In the genomic region with DNA sequence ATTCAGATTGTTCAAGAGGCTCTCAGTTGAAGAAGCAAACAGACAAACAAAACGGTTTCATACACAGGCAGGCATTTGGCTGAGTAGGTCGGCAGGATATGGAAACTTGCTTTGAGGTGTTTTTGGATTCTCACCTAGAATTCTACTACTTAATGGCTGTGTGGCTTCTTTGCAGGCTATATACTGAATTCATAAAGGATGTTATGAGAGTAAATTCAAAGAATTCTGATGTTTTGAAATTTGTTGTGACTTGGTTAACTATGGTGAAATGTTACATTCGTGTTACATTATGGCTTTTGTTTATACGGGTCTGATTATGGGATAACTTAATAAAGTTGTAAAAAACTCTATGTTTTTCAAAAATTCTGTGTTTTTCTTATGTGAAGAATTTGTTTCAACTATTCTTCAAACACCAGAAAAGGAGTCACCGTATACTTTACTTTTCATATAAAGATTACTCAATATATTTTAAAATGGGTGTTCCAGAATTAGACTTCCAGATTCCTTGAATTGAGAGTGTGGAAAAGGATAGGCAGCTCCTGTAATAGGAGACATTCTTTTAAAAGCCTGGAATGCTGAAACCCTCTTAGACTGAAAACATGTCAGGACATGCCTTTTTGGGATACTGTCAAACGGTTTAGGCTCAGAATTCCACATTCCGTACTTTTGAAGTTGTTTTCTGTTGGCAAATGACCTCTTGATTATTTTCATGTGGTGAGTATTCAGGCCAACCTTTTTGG, we compare ENCODE assay signal across 10 cellular contexts. TPM values are rescaled to one million over a fixed set of nuclear protein-coding genes. Genes with fewer than 3 reads are reported as not detected.
DNase-seq lines count a peak whose midpoint lies in the region; ATAC-seq and TF ChIP-seq lines count a peak whose summit lies in the region.
"Had no signal": no experiment of that assay in that cellular context is flagged by ENCODE, and none has a peak within 500 bp of the region (broad histone marks: within the 10 kb centered on the region; RNA-seq: fewer than 3 reads in every experiment).

No MANE protein-coding gene starts in this region.

- no peaks in the 10 kb centered on the region for H3K9me3 ChIP-seq in HUES64 (ENCODE audit: insufficient read depth, low read depth, low read length)
- H3K9me3 ChIP-seq in muscle layer of duodenum (ENCODE audit: control insufficient read depth in 1 of 2, low read length in 2 of 2): no peaks in the 10 kb centered on the region

- ATAC-seq in HG03520 (IDR thresholded peaks at IDR 0.05; ENCODE audit: unreplicated experiment) (no peak), HG03469 (IDR thresholded peaks at IDR 0.05; ENCODE audit: unreplicated experiment) (no peak), HG02852 (IDR thresholded peaks at IDR 0.05; ENCODE audit: unreplicated experiment) (no peak)

- TF ChIP-seq CTCF in AG09319 (IDR thresholded peaks at IDR 0.05; ENCODE audit: low read depth, low read length): no peak
- TF ChIP-seq CTCF in choroid plexus epithelial cell (conservative IDR thresholded peaks at IDR 0.05; ENCODE audit: low read depth, low read length): no peak

- H3K27me3 ChIP-seq in HUES64 (ENCODE audit: insufficient read depth, low read length) (no peaks in the 10 kb centered on the region), muscle layer of duodenum (ENCODE audit: low read depth, low read length) (no peaks in the 10 kb centered on the region)

- peak; percentile 88 for DNase-seq in AG09319 (ENCODE audit: extremely low read depth, low read depth)
- DNase-seq in choroid plexus epithelial cell (ENCODE audit: low read depth): peak; percentile 63
- DNase-seq in NOMO-1 treated with dmso at 0.1 percent for 144 hours (lab: John Stamatoyannopoulos, UW; ENCODE audit: unreplicated experiment): no peak
- DNase-seq: erythroblast, NCI-H187 had no signal

- H3K4me1 ChIP-seq in HUES64 (ENCODE audit: insufficient read depth, low read length): peaks cover 48% of the 10 kb centered on the region
- peaks cover 17 to 34% of the 10 kb centered on the region in 2 donors for H3K4me1 ChIP-seq in muscle layer of duodenum (ENCODE audit: control insufficient read depth in 1 of 2, insufficient read depth in 2 of 2, low read length in 2 of 2)

- no peak overlapping the region for H3K4me3 ChIP-seq in HUES64 (ENCODE audit: low read length)
- no peak overlapping the region for H3K4me3 ChIP-seq in choroid plexus epithelial cell (ENCODE audit: low read depth, low read length)
- H3K4me3 ChIP-seq in muscle layer of duodenum (ENCODE audit: low read depth in 1 of 2, low read length in 2 of 2): no peak overlapping the region

- H3K36me3 ChIP-seq in HUES64 (ENCODE audit: insufficient read depth, low read length) (no peaks in the 10 kb centered on the region), muscle layer of duodenum (ENCODE audit: control insufficient read depth in 1 of 2, insufficient read depth in 2 of 2, low read length in 2 of 2) (peaks cover 0 to 13% of the 10 kb centered on the region in 2 donors)

- peak overlapping the region; percentile 48 for H3K27ac ChIP-seq in HUES64 (ENCODE audit: low read depth, low read length)
- H3K27ac ChIP-seq in muscle layer of duodenum (ENCODE audit: low read length): peak overlapping the region; percentile 62

- WGBS in HUES64: 77% methylated on average over 6 of the region's 7 CpGs

- H3K9ac ChIP-seq in HUES64 (ENCODE audit: low read depth, low read length): peak overlapping the region; percentile 51

RNA-seq across cellular contexts. Expression of gene IRF2BP2, which starts 8.2 kb away (rescaled TPM):
- polyA plus RNA-seq in HUES64 (2013, experiment 1 of 2): 35.5 TPM
- polyA plus RNA-seq in HUES64 (2013, experiment 2 of 2): 43.3 TPM
